In the genomic region with DNA sequence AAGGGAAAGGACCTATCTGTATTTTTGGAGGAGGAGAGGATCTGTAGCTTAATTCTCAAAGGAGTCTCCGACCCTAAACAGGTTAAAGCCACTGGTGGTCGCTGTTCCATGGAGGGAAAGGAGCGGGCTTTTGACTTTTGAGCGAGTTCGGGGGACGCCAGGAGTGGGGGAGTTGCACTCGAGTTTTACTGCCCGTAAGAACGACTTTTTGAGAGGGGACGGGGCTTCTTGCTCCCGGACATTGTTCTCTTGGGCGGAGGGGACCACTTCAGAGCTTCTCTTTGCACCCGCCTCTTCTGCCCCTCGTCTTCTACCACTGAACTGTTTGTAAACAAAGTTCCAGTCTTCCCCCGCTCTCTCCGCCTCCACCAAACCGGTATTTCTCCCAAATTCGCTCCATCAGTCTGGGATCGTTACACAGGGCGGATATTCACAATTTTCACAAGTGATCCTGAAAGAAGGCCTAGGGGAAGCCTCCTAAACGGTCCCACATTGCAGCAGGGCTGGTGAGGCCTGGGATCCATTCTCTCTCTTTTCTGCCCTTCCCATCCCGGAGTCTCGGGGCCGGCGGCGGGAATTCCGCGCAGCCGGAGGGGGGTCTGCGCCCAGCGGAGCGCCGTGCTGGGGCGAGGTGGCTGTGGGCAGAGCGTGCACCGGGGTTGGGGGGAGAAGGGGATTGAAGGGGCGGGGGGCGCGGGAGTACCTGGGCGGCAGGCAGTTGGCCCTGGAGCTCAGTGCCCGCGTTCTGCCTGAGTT, we compare ENCODE assay signal across 9 cellular contexts. TPM values are rescaled to one million over a fixed set of nuclear protein-coding genes. Genes with fewer than 3 reads are reported as not detected.
A peak's percentile ranks its signal among the peaks of the same experiment; 100 is the strongest.
DNase-seq lines count a peak whose midpoint lies in the region; ATAC-seq lines count a peak whose summit lies in the region.
"Had no signal": no experiment of that assay in that cellular context is flagged by ENCODE, and none has a peak within 500 bp of the region (broad histone marks: within the 10 kb centered on the region; RNA-seq: fewer than 3 reads in every experiment).

No MANE protein-coding gene starts in this region.

- H3K36me3 ChIP-seq in skeletal muscle satellite cell (ENCODE audit: insufficient read depth, low read length): peaks cover 3% of the 10 kb centered on the region
- H3K36me3 ChIP-seq: upper lobe of left lung had no signal

- H3K4me3 ChIP-seq in skeletal muscle satellite cell (ENCODE audit: low read length): peak overlapping the region; percentile 77

- intact Hi-C loops in activated CD4-positive, alpha-beta T cell treated with anti-CD3 and anti-CD28 coated beads, Interleukin-2, amount 10 ng/mL, durations not matched to agents 24 days and 14 days (cut with micrococcal nuclease): loop anchor here (5.0 kb wide), 1 partner anchor 331 kb away; a partner anchor contains a TSS

- peaks cover 28% of the 10 kb centered on the region for H3K4me1 Mint-ChIP-seq in activated CD4-positive, alpha-beta T cell treated with anti-CD3 and anti-CD28 coated beads, Interleukin-2, amount 10 ng/mL, durations not matched to agents 24 days and 14 days

- peaks cover 7% of the 10 kb centered on the region for H3K27me3 ChIP-seq in skeletal muscle satellite cell (ENCODE audit: control insufficient read depth, insufficient read depth, low read length)

- peaks cover 66% of the 10 kb centered on the region for H3K4me1 ChIP-seq in skeletal muscle satellite cell (ENCODE audit: control insufficient read depth, insufficient read depth, low read length)

- peak overlapping the region; percentile 96 for H3K27ac ChIP-seq in epithelial cell of prostate
- H3K27ac ChIP-seq: upper lobe of left lung had no signal

- peaks cover 75% of the 10 kb centered on the region for H3K27me3 Mint-ChIP-seq in activated CD4-positive, alpha-beta T cell treated with anti-CD3 and anti-CD28 coated beads, Interleukin-2, amount 10 ng/mL, durations not matched to agents 24 days and 14 days

- peaks cover 5% of the 10 kb centered on the region for H3K9me3 Mint-ChIP-seq in activated CD4-positive, alpha-beta T cell treated with anti-CD3 and anti-CD28 coated beads, Interleukin-2, amount 10 ng/mL, durations not matched to agents 24 days and 14 days

- H3K36me3 Mint-ChIP-seq in activated CD4-positive, alpha-beta T cell treated with anti-CD3 and anti-CD28 coated beads, Interleukin-2, amount 10 ng/mL, durations not matched to agents 24 days and 14 days (ENCODE audit: low read depth): peaks cover 10% of the 10 kb centered on the region

- no peak for ATAC-seq in GM21576 (IDR thresholded peaks at IDR 0.05; ENCODE audit: unreplicated experiment)

- DNase-seq in activated CD4-positive, alpha-beta T cell treated with anti-CD3 and anti-CD28 coated beads, Interleukin-2, amount 10 ng/mL, durations not matched to agents 24 days and 14 days: no peak
- no peak for DNase-seq in activated CD4-positive, alpha-beta T cell treated with anti-CD3 and anti-CD28 coated beads for 1 hour
- DNase-seq in OCI-M1 (lab: John Stamatoyannopoulos, UW) (peak; percentile 59), epithelial cell of prostate (ENCODE audit: low read depth, low spot score) (no peak), dedifferentiated amniotic fluid mesenchymal stem cell (ENCODE audit: extremely low spot score) (no peak)
- DNase-seq in activated CD4-positive, CD25-positive, alpha-beta regulatory T cell (lab: John Stamatoyannopoulos, UW): no peak

- H3K9ac ChIP-seq in skeletal muscle satellite cell (ENCODE audit: low read depth, low read length): peak overlapping the region; percentile 84

- H3K4me3 Mint-ChIP-seq in activated CD4-positive, alpha-beta T cell treated with anti-CD3 and anti-CD28 coated beads, Interleukin-2, amount 10 ng/mL, durations not matched to agents 24 days and 14 days: peak overlapping the region; percentile 82

- H3K4me2 ChIP-seq in skeletal muscle satellite cell (ENCODE audit: low read length): peak overlapping the region; percentile 95

- H3K27ac Mint-ChIP-seq in activated CD4-positive, alpha-beta T cell treated with anti-CD3 and anti-CD28 coated beads, Interleukin-2, amount 10 ng/mL, durations not matched to agents 24 days and 14 days: peak overlapping the region; percentile 14

- H3K9me3 ChIP-seq in skeletal muscle satellite cell (replicated peaks; ENCODE audit: low read length): no peaks in the 10 kb centered on the region
- H3K9me3 ChIP-seq: upper lobe of left lung had no signal

RNA-seq across cellular contexts. Expression of a gene that starts 6.6 kb away (rescaled TPM):
- 0.26 TPM in 1 of 2 replicates, not detected in the other for total RNA-seq in activated CD4-positive, alpha-beta T cell treated with anti-CD3 and anti-CD28 coated beads, Interleukin-2, amount 10 ng/mL, durations not matched to agents 24 days and 14 days
- total RNA-seq in skeletal muscle satellite cell (2012; rRNA removed): 1.1 and 1.8 TPM in 2 replicates
- total RNA-seq: upper lobe of left lung had no signal

RNA-seq across cellular contexts. Expression of a gene that starts 10.8 kb away (rescaled TPM):
- total RNA-seq in activated CD4-positive, alpha-beta T cell treated with anti-CD3 and anti-CD28 coated beads, Interleukin-2, amount 10 ng/mL, durations not matched to agents 24 days and 14 days: not detected in 2 replicates
- 1.3 and 3.5 TPM in 2 replicates for total RNA-seq in skeletal muscle satellite cell (2012; rRNA removed)
- total RNA-seq: upper lobe of left lung had no signal
